8 cellular contexts compared by ENCODE assay signal in the genomic region with DNA sequence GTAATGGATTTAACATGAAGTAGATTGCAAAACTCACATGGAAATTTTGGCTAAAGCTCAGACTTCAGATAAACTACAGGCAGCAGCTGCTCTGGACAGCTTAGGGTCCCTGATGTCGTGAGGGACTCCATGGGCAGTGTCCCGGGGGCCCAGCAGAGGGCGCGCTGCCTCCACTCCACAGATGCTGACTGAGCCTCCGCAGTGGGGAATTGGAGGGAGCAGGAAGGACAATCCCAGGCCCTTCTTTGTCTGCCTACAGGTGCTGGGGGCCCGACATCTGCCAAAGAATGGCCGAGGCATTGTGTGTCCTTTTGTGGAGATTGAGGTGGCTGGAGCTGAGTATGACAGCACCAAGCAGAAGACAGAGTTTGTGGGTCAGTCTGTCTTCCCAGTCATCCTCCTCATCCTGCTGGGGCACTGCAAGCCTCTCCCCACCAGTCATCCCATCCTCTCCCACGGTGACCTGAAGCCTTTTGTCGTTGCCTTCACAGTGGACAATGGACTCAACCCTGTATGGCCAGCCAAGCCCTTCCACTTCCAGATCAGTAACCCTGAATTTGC. TPM values are rescaled to one million over a fixed set of nuclear protein-coding genes. Genes with fewer than 3 reads are reported as not detected.
DNase-seq lines count a peak whose midpoint lies in the region; ATAC-seq and TF ChIP-seq lines count a peak whose summit lies in the region.

No MANE protein-coding gene starts in this region.

- no peak for TF ChIP-seq POLR2A in NB4 (IDR thresholded peaks at IDR 0.05; ENCODE audit: extremely low read depth, insufficient read length)
- TF ChIP-seq POLR2A in gastrocnemius medialis (IDR thresholded peaks at IDR 0.05), result no peak

- no peaks in the 10 kb centered on the region for H3K9me2 ChIP-seq in hepatocyte (replicated peaks; ENCODE audit: insufficient read depth)

- H3K27me3 ChIP-seq in ascending aorta, result no peaks in the 10 kb centered on the region
- H3K27me3 ChIP-seq in hepatocyte, result no peaks in the 10 kb centered on the region
- no peaks in the 10 kb centered on the region for H3K27me3 ChIP-seq in gastrocnemius medialis

- no peak overlapping the region for H3K4me3 ChIP-seq in NB4 (ENCODE audit: low read depth, low read length)
- H3K4me3 ChIP-seq in ascending aorta, result no peak overlapping the region
- no peak overlapping the region for H3K4me3 ChIP-seq in hepatocyte
- H3K4me3 ChIP-seq in gastrocnemius medialis, result no peak overlapping the region

- H3K9me3 ChIP-seq in ascending aorta (no peaks in the 10 kb centered on the region), hepatocyte (ENCODE audit: low read depth) (no peaks in the 10 kb centered on the region), gastrocnemius medialis (no peaks in the 10 kb centered on the region)

- 34% methylated on average over 9 of the region's 9 CpGs for WGBS in hepatocyte (ENCODE audit: low lambda C conversion rate, missing lambda C conversion rate)

- no peak overlapping the region for H3K4me2 ChIP-seq in hepatocyte

- in situ Hi-C loops in gastrocnemius medialis (cut with MboI; ENCODE audit: low sequenced_read_pairs in 4 of 4), result loop anchor here (5.0 to 10.0 kb wide), 3 partner anchors 52 to 169 kb away; a partner anchor contains a TSS

- H2AFZ ChIP-seq in hepatocyte, result no peak overlapping the region

- peak; percentile 99 for TF ChIP-seq CTCF in NB4 (IDR thresholded peaks at IDR 0.05; ENCODE audit: low read depth, low read length)
- TF ChIP-seq CTCF in ascending aorta (IDR thresholded peaks at IDR 0.05), result peak; percentile 86 to 96 (median 90)
- TF ChIP-seq CTCF in hepatocyte (IDR thresholded peaks at IDR 0.05; ENCODE audit: poor library complexity), result peak; percentile 89
- TF ChIP-seq CTCF in gastrocnemius medialis (IDR thresholded peaks at IDR 0.05 in 4 of 5, conservative IDR thresholded peaks at IDR 0.05 in 1 of 5), result peak; percentile 96 to 98 (median 97)

- intact Hi-C loops in ascending aorta (cut with DNase I), result loop anchor here (1.0 to 5.0 kb wide), 4 partner anchors 36 to 239 kb away; a partner anchor contains a TSS
- intact Hi-C loops in gastrocnemius medialis (cut with DNase I; ENCODE audit: low total_unique reads), result loop anchor here (1.0 to 5.0 kb wide), 4 partner anchors 36 to 238 kb away; a partner anchor contains a TSS

- H3K27ac ChIP-seq in ascending aorta (peak overlapping the region; percentile 82 to 83), hepatocyte (no peak overlapping the region), gastrocnemius medialis (peak overlapping the region; percentile 68 to 80 (median 76))

- ATAC-seq in gastrocnemius medialis, result peak; percentile 85 to 88
- ATAC-seq in GM21737 (IDR thresholded peaks at IDR 0.05; ENCODE audit: unreplicated experiment), result no peak

- no peaks in the 10 kb centered on the region for H4K20me1 ChIP-seq in hepatocyte (ENCODE audit: insufficient read depth, poor library complexity, severe bottlenecking)

- H3K36me3 ChIP-seq in ascending aorta (peaks cover 41 to 60% of the 10 kb centered on the region in 2 donors), hepatocyte (replicated peaks; ENCODE audit: insufficient read depth, low read depth) (no peaks in the 10 kb centered on the region), gastrocnemius medialis (peaks cover 0 to 32% of the 10 kb centered on the region in 2 donors)

- DNase-seq in NCI-H187 (lab: John Stamatoyannopoulos, UW) (peak; percentile 12 to 24), NCI-H187 treated with DMSO at 0.1 percent for 48 hours (lab: John Stamatoyannopoulos, UW) (no peak), NB4 (ENCODE audit: low read depth) (peak; percentile 70), T-helper 9 cell (peak; percentile 61), ascending aorta (ENCODE audit: low spot score in 2 of 2) (peak; percentile 40 to 91), hepatocyte (ENCODE audit: low spot score) (peak; percentile 82), gastrocnemius medialis (peak; percentile 73 to 83)

- H3K79me2 ChIP-seq in hepatocyte, result no peaks in the 10 kb centered on the region

- peaks cover 8 to 54% of the 10 kb centered on the region in 2 donors for H3K4me1 ChIP-seq in ascending aorta
- no peaks in the 10 kb centered on the region for H3K4me1 ChIP-seq in hepatocyte (ENCODE audit: insufficient read depth)
- H3K4me1 ChIP-seq in gastrocnemius medialis, result peaks cover 59 to 65% of the 10 kb centered on the region in 2 donors

RNA-seq across cellular contexts. Expression of a gene that starts 35.9 kb away (rescaled TPM):
- total RNA-seq in ascending aorta, result 168 TPM
- 48.5 and 73.2 TPM in 2 replicates for total RNA-seq in hepatocyte
- polyA plus RNA-seq in hepatocyte, result 52.7 and 52.8 TPM in 2 replicates
- total RNA-seq in gastrocnemius medialis, result 10 to 100 TPM; 19.9 to 58.0 (median 35.0) TPM
